11 cellular contexts compared by ENCODE assay signal in the genomic region with DNA sequence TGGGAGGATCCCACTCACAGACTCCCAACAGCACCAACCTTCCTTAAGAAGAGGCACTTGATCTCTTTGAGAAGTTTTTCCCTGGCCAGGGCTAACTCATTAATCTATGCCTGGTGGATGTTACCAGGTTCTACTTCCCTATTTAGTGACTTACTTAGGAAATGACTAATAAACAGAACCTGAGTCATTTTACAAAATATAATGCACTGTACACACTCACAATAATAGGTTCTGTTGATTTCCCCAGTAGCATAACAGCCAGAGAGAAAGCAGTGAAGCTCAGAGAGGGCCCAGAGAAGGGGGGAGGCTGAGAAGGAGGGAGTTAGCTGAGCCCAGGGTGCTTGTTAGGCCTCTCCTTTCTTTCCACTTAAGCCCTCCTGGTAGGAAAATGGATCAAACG. TPM values are rescaled to one million over a fixed set of nuclear protein-coding genes. Genes with fewer than 3 reads are reported as not detected.
DNase-seq lines count a peak whose midpoint lies in the region; ATAC-seq and TF ChIP-seq lines count a peak whose summit lies in the region.
"Had no signal": no experiment of that assay in that cellular context is flagged by ENCODE, and none has a peak within 500 bp of the region (broad histone marks: within the 10 kb centered on the region; RNA-seq: fewer than 3 reads in every experiment).

No MANE protein-coding gene starts in this region.

- ATAC-seq in HG03442 (IDR thresholded peaks at IDR 0.05; ENCODE audit: unreplicated experiment), result peak; percentile 99
- no peak for ATAC-seq in aorta (ENCODE audit: low FRiP score)
- ATAC-seq: HCT116 had no signal

- no peak overlapping the region for H3K4me3 Mint-ChIP-seq in osteocyte (ENCODE audit: unreplicated experiment)

- no peaks in the 10 kb centered on the region for H3K36me3 ChIP-seq in aorta (ENCODE audit: control insufficient read depth in 1 of 2, insufficient read depth in 2 of 2, low read length in 1 of 2)
- H3K36me3 ChIP-seq: pancreas had no signal

- no peaks in the 10 kb centered on the region for H3K9me3 Mint-ChIP-seq in osteocyte (ENCODE audit: unreplicated experiment)
- H3K9me3 Mint-ChIP-seq: activated naive CD4-positive, alpha-beta T cell treated with anti-CD3 and anti-CD28 coated beads, Interleukin-2, amount 50 U/mL, for 72 hours had no signal

- intact Hi-C loops in aorta (cut with DNase I), result no loop called here

- no peaks in the 10 kb centered on the region for H3K4me1 Mint-ChIP-seq in osteocyte (ENCODE audit: unreplicated experiment)

- DNase-seq in GM03348 (ENCODE audit: low spot score) (peak; percentile 12), GM20000 (ENCODE audit: low spot score) (peak; percentile 21), astrocyte of the hippocampus (ENCODE audit: low read depth, low spot score) (peak; percentile 14), putamen (ENCODE audit: low spot score) (no peak), osteocyte (ENCODE audit: extremely low spot score, unreplicated experiment) (no peak), cerebellar cortex (ENCODE audit: low spot score) (no peak), aorta (no peak)
- DNase-seq: pancreas had no signal

- no peak overlapping the region for H3K4me3 ChIP-seq in aorta (ENCODE audit: low read length in 2 of 2)
- H3K4me3 ChIP-seq: pancreas had no signal

- no peaks in the 10 kb centered on the region for H3K4me1 ChIP-seq in aorta (ENCODE audit: control insufficient read depth in 1 of 2, insufficient read depth in 2 of 2, low read length in 2 of 2)
- H3K4me1 ChIP-seq: pancreas had no signal

- TF ChIP-seq CTCF in GM20000 (IDR thresholded peaks at IDR 0.05; ENCODE audit: extremely low read depth, missing control alignments) (no peak), osteocyte (IDR thresholded peaks at IDR 0.05) (no peak)

- H3K27ac Mint-ChIP-seq in osteocyte (ENCODE audit: unreplicated experiment), result no peak overlapping the region
- H3K27ac Mint-ChIP-seq: activated naive CD4-positive, alpha-beta T cell treated with anti-CD3 and anti-CD28 coated beads, Interleukin-2, amount 50 U/mL, for 72 hours had no signal

- H3K9me3 ChIP-seq in aorta (ENCODE audit: control insufficient read depth, low read length), result no peaks in the 10 kb centered on the region
- H3K9me3 ChIP-seq: pancreas had no signal

- 58 to 79% methylated on average over 1 of the region's 1 CpG for WGBS in aorta, 2 donors

- no peaks in the 10 kb centered on the region for H3K36me3 Mint-ChIP-seq in osteocyte (ENCODE audit: unreplicated experiment)
- H3K36me3 Mint-ChIP-seq: activated naive CD4-positive, alpha-beta T cell treated with anti-CD3 and anti-CD28 coated beads, Interleukin-2, amount 50 U/mL, for 72 hours had no signal

- H3K27ac ChIP-seq in aorta (ENCODE audit: low read depth in 1 of 2, low read length in 2 of 2), result no peak overlapping the region
- H3K27ac ChIP-seq: pancreas had no signal

- H3K27me3 Mint-ChIP-seq in osteocyte (ENCODE audit: unreplicated experiment), result no peaks in the 10 kb centered on the region

- H3K27me3 ChIP-seq in aorta (ENCODE audit: control insufficient read depth in 1 of 2, insufficient read depth in 2 of 2, low read length in 1 of 2), result no peaks in the 10 kb centered on the region
- H3K27me3 ChIP-seq: pancreas had no signal

RNA-seq across cellular contexts. Expression of a gene that starts 27.1 kb away (rescaled TPM):
- total RNA-seq in osteocyte (0.29 and 0.35 TPM in 2 replicates), aorta (1 to 10 TPM; 7.2 to 7.4 TPM)
- polyA plus RNA-seq in aorta, result 1 to 10 TPM; 1.8 to 4.8 TPM

Comparison
In these comparisons a context has a peak if more than half of its experiments do, and no peak if none do; other contexts are left out.
1. DNase-seq: peak in GM03348 (single experiment), GM20000 (single experiment) and astrocyte of the hippocampus (single experiment); none in putamen (single experiment), osteocyte (single experiment), cerebellar cortex (single experiment) and aorta (0 of 2).